In genomic region chr6:144353871-144354314, GRCh38 we compare ENCODE assay signal across 8 cellular contexts.
DNase-seq lines count a peak whose midpoint lies in the region; ATAC-seq and TF ChIP-seq lines count a peak whose summit lies in the region.

No MANE protein-coding gene starts in this region.

- no peaks in the 10 kb centered on the region for H3K36me3 Mint-ChIP-seq in dendritic cell treated with granulocyte-macrophage colony-stimulating factor and Interleukin-4, amounts not matched to agents 40 ng/mL and 50 ng/mL, for 4 days (ENCODE audit: low read depth)

- no peaks in the 10 kb centered on the region for H3K9me3 Mint-ChIP-seq in dendritic cell treated with granulocyte-macrophage colony-stimulating factor and Interleukin-4, amounts not matched to agents 40 ng/mL and 50 ng/mL, for 4 days

- H3K4me1 Mint-ChIP-seq in dendritic cell treated with granulocyte-macrophage colony-stimulating factor and Interleukin-4, amounts not matched to agents 40 ng/mL and 50 ng/mL, for 4 days (ENCODE audit: low read depth): peaks cover 48% of the 10 kb centered on the region

- ATAC-seq in GM18498 (IDR thresholded peaks at IDR 0.05; ENCODE audit: unreplicated experiment): peak; percentile 87
- ATAC-seq in GM19467 (IDR thresholded peaks at IDR 0.05; ENCODE audit: unreplicated experiment): peak; percentile 62
- ATAC-seq in HG03175 (IDR thresholded peaks at IDR 0.05; ENCODE audit: unreplicated experiment): peak; percentile 79
- no peak for ATAC-seq in omental fat pad (ENCODE audit: low FRiP score)
- no peak for ATAC-seq in left lobe of liver

- no peaks in the 10 kb centered on the region for H3K27me3 Mint-ChIP-seq in dendritic cell treated with granulocyte-macrophage colony-stimulating factor and Interleukin-4, amounts not matched to agents 40 ng/mL and 50 ng/mL, for 4 days

- intact Hi-C loops in dendritic cell treated with granulocyte-macrophage colony-stimulating factor and Interleukin-4, amounts not matched to agents 40 ng/mL and 50 ng/mL, for 4 days (cut with micrococcal nuclease): no loop called here
- intact Hi-C loops in posterior cingulate gyrus (cut with DNase I): no loop called here

- no peak overlapping the region for H3K4me3 Mint-ChIP-seq in dendritic cell treated with granulocyte-macrophage colony-stimulating factor and Interleukin-4, amounts not matched to agents 40 ng/mL and 50 ng/mL, for 4 days

- H3K27ac Mint-ChIP-seq in dendritic cell treated with granulocyte-macrophage colony-stimulating factor and Interleukin-4, amounts not matched to agents 40 ng/mL and 50 ng/mL, for 4 days: peak overlapping the region; percentile 64

- TF ChIP-seq CTCF in omental fat pad (IDR thresholded peaks at IDR 0.05): no peak

- DNase-seq in posterior cingulate gyrus: no peak
- DNase-seq in omental fat pad (ENCODE audit: low spot score): no peak
- DNase-seq in HUDEP-2 (lab: John Stamatoyannopoulos, UW; ENCODE audit: unreplicated experiment in 76 of 76): no peak
- DNase-seq in left lobe of liver (ENCODE audit: low spot score): no peak

Comparison
In these comparisons a context has a peak if more than half of its experiments do, and no peak if none do; other contexts are left out.
1. ATAC-seq: peak in GM18498 (single experiment), GM19467 (single experiment) and HG03175 (single experiment); none in omental fat pad (single experiment) and left lobe of liver (single experiment).